ENCODE assay signal across 1 cellular context in genomic region chr3:107522510-107523360, GRCh38.
TF ChIP-seq lines count a peak whose summit lies in the region.

Gene BBX, plus strand, starts transcription at chr3:107522962. Its CDS starts 187,499 bp downstream, at chr3:107710461.

TF ChIP-seq in HepG2, 621 proteins besides CTCF, POLR2A, EP300 and RAD21 (continued from another document and continues in another):
- no peak for TF ChIP-seq ZNF407 (CRISPR knock-in tag; IDR thresholded peaks at IDR 0.05; ENCODE audit: not compliant biosample characterization)
- TF ChIP-seq ARID3A (IDR thresholded peaks at IDR 0.05; ENCODE audit: low read depth, low read length) = no peak; the same call in 1 of the 2 replicates
- no peak for TF ChIP-seq ATRX (CRISPR knock-in tag; IDR thresholded peaks at IDR 0.05; ENCODE audit: borderline replicate concordance)
- peak; percentile 72 for TF ChIP-seq RBFOX2 (IDR thresholded peaks at IDR 0.05; ENCODE audit: low read depth, low read length)
- no peak for TF ChIP-seq SMAD1 (CRISPR knock-in tag; IDR thresholded peaks at IDR 0.05; ENCODE audit: borderline replicate concordance, low read depth)
- TF ChIP-seq ATF5 (CRISPR knock-in tag; IDR thresholded peaks at IDR 0.05; ENCODE audit: low read depth) = no peak
- no peak for TF ChIP-seq PRDM15 (CRISPR knock-in tag; IDR thresholded peaks at IDR 0.05)
- no peak for TF ChIP-seq PAWR (CRISPR knock-in tag; IDR thresholded peaks at IDR 0.05; ENCODE audit: borderline replicate concordance)
- TF ChIP-seq NCOR1 (IDR thresholded peaks at IDR 0.05; ENCODE audit: borderline replicate concordance, low read length) = no peak
- TF ChIP-seq ZBTB44 (CRISPR knock-in tag; IDR thresholded peaks at IDR 0.05) = no peak
- TF ChIP-seq ZNF496 (CRISPR knock-in tag; IDR thresholded peaks at IDR 0.05; ENCODE audit: insufficient replicate concordance) = no peak
- no peak for TF ChIP-seq ZNF782 (CRISPR knock-in tag; IDR thresholded peaks at IDR 0.05; ENCODE audit: borderline replicate concordance)
- TF ChIP-seq ZBTB7B (CRISPR knock-in tag; IDR thresholded peaks at IDR 0.05) = 0 out of 2 replicates have a peak, but pooled peaks have one; percentile 44
- TF ChIP-seq ZNF512B (CRISPR knock-in tag; IDR thresholded peaks at IDR 0.05; ENCODE audit: borderline replicate concordance) = no peak
- TF ChIP-seq ZNF720 (CRISPR knock-in tag; IDR thresholded peaks at IDR 0.05) = no peak
- no peak for TF ChIP-seq ZFP36 (IDR thresholded peaks at IDR 0.05; ENCODE audit: borderline replicate concordance, low read depth, low read length, partially characterized antibody)
- no peak for TF ChIP-seq ETS1 (CRISPR knock-in tag; IDR thresholded peaks at IDR 0.05)
- peak; percentile 34; the same call in 1 of the 2 replicates for TF ChIP-seq E2F1 (CRISPR knock-in tag; IDR thresholded peaks at IDR 0.05)
- no peak for TF ChIP-seq PLRG1 (conservative IDR thresholded peaks at IDR 0.05)
- no peak for TF ChIP-seq HMG20A (CRISPR knock-in tag; IDR thresholded peaks at IDR 0.05; ENCODE audit: borderline replicate concordance)
- TF ChIP-seq CEBPZ (IDR thresholded peaks at IDR 0.05; ENCODE audit: low read length) = no peak
- TF ChIP-seq NCOA2 (CRISPR knock-in tag; IDR thresholded peaks at IDR 0.05) = peak; percentile 30; the same call in 1 of the 2 replicates
- no peak for TF ChIP-seq PHB2 (IDR thresholded peaks at IDR 0.05; ENCODE audit: partially characterized antibody)
- TF ChIP-seq TCF7L2 (IDR thresholded peaks at IDR 0.05; ENCODE audit: low read depth, low read length) = no peak
- no peak for TF ChIP-seq ONECUT2 (CRISPR knock-in tag; IDR thresholded peaks at IDR 0.05)
- TF ChIP-seq AKAP8 (CRISPR knock-in tag; IDR thresholded peaks at IDR 0.05) = no peak
- no peak for TF ChIP-seq ZNF510 (CRISPR knock-in tag; IDR thresholded peaks at IDR 0.05; ENCODE audit: low read depth)
- TF ChIP-seq ZFX (CRISPR knock-in tag; IDR thresholded peaks at IDR 0.05; ENCODE audit: low read depth) = peak; percentile 66; the same call in 1 of the 2 replicates
- TF ChIP-seq MATR3 (CRISPR knock-in tag; IDR thresholded peaks at IDR 0.05) = no peak
